ENCODE assay signal across 1 cellular context in the genomic region with DNA sequence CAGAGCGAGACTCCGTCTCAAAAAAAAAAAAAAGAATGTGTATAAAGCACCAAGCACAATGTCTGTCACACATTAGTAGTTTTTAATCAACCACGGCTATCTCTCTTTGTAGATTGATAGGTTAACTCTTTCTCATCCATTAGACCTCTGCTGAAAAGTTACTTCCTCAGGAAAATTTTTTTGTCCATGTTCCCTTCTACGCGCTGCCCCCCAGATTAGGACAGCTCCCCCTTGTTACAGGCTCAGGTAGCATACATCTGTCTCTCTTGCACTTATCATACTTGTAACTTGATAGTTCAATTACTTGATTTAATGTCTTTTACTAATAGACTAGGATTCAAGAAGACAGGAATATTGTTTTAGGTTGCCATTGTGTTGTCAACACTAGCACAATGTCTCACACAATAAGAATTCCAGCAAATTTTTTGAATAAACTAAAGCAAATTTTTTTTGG.
TF ChIP-seq lines count a peak whose summit lies in the region.

No MANE protein-coding gene starts in this region.

TF ChIP-seq in GM23338, 12 proteins besides CTCF, POLR2A, EP300 and RAD21:
- TF ChIP-seq, protein P1, sequence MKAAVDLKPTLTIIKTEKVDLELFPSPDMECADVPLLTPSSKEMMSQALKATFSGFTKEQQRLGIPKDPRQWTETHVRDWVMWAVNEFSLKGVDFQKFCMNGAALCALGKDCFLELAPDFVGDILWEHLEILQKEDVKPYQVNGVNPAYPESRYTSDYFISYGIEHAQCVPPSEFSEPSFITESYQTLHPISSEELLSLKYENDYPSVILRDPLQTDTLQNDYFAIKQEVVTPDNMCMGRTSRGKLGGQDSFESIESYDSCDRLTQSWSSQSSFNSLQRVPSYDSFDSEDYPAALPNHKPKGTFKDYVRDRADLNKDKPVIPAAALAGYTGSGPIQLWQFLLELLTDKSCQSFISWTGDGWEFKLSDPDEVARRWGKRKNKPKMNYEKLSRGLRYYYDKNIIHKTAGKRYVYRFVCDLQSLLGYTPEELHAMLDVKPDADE (IDR thresholded peaks at IDR 0.05): no peak
- TF ChIP-seq NANOG (IDR thresholded peaks at IDR 0.05; ENCODE audit: borderline replicate concordance) (no peak), JUNB (IDR thresholded peaks at IDR 0.05; ENCODE audit: unreplicated experiment) (no peak), ZNF114 (CRISPR knock-in tag; IDR thresholded peaks at IDR 0.05) (no peak), POLR2AphosphoS5 (IDR thresholded peaks at IDR 0.05; ENCODE audit: low read depth) (no peak), EZH2 (IDR thresholded peaks at IDR 0.05; ENCODE audit: low read depth, unreplicated experiment) (no peak), CREB1 (CRISPR knock-in tag; IDR thresholded peaks at IDR 0.05; ENCODE audit: low read depth) (no peak), STAT1 (IDR thresholded peaks at IDR 0.05; ENCODE audit: unreplicated experiment) (no peak)
- TF ChIP-seq, protein P2, sequence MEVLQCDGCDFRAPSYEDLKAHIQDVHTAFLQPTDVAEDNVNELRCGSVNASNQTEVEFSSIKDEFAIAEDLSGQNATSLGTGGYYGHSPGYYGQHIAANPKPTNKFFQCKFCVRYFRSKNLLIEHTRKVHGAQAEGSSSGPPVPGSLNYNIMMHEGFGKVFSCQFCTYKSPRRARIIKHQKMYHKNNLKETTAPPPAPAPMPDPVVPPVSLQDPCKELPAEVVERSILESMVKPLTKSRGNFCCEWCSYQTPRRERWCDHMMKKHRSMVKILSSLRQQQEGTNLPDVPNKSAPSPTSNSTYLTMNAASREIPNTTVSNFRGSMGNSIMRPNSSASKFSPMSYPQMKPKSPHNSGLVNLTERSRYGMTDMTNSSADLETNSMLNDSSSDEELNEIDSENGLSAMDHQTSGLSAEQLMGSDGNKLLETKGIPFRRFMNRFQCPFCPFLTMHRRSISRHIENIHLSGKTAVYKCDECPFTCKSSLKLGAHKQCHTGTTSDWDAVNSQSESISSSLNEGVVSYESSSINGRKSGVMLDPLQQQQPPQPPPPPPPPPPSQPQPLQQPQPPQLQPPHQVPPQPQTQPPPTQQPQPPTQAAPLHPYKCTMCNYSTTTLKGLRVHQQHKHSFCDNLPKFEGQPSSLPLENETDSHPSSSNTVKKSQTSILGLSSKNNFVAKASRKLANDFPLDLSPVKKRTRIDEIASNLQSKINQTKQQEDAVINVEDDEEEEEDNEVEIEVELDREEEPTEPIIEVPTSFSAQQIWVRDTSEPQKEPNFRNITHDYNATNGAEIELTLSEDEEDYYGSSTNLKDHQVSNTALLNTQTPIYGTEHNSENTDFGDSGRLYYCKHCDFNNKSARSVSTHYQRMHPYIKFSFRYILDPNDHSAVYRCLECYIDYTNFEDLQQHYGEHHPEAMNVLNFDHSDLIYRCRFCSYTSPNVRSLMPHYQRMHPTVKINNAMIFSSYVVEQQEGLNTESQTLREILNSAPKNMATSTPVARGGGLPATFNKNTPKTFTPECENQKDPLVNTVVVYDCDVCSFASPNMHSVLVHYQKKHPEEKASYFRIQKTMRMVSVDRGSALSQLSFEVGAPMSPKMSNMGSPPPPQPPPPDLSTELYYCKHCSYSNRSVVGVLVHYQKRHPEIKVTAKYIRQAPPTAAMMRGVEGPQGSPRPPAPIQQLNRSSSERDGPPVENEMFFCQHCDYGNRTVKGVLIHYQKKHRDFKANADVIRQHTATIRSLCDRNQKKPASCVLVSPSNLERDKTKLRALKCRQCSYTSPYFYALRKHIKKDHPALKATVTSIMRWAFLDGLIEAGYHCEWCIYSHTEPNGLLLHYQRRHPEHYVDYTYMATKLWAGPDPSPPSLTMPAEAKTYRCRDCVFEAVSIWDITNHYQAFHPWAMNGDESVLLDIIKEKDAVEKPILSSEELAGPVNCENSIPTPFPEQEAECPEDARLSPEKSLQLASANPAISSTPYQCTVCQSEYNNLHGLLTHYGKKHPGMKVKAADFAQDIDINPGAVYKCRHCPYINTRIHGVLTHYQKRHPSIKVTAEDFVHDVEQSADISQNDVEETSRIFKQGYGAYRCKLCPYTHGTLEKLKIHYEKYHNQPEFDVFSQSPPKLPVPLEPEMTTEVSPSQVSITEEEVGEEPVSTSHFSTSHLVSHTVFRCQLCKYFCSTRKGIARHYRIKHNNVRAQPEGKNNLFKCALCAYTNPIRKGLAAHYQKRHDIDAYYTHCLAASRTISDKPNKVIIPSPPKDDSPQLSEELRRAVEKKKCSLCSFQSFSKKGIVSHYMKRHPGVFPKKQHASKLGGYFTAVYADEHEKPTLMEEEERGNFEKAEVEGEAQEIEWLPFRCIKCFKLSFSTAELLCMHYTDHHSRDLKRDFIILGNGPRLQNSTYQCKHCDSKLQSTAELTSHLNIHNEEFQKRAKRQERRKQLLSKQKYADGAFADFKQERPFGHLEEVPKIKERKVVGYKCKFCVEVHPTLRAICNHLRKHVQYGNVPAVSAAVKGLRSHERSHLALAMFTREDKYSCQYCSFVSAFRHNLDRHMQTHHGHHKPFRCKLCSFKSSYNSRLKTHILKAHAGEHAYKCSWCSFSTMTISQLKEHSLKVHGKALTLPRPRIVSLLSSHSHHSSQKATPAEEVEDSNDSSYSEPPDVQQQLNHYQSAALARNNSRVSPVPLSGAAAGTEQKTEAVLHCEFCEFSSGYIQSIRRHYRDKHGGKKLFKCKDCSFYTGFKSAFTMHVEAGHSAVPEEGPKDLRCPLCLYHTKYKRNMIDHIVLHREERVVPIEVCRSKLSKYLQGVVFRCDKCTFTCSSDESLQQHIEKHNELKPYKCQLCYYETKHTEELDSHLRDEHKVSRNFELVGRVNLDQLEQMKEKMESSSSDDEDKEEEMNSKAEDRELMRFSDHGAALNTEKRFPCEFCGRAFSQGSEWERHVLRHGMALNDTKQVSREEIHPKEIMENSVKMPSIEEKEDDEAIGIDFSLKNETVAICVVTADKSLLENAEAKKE (CRISPR knock-in tag; IDR thresholded peaks at IDR 0.05): no peak
TF ChIP-seq in GM23338: peak in this region for 0.
